In the genomic region with DNA sequence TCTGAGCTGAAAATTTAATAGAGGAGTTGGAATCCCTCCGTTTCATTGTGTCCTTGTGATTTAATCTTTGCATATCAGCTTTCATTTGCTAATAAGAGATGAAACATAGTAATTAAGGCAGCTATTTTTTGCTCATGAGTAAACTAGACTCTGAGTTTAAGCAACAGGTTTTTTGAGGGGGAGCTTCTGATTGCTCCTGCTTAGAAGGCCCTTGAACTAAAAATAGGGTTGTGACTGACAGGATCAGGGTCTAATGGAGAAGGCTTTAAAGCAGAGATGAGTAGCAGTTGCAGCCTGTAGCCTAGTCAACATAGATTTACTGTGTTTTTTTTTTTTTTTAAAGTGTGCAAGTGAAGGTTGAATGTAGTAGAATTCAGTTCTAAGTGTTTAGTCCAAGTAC, we compare ENCODE assay signal across 22 cellular contexts.
"Had no signal": no experiment of that assay in that cellular context is flagged by ENCODE, and none has a peak within 500 bp of the region (broad histone marks: within the 10 kb centered on the region; RNA-seq: fewer than 3 reads in every experiment).

No MANE protein-coding gene starts in this region.

- H3K4me1 ChIP-seq: sigmoid colon, upper lobe of right lung had no signal

- H3K27ac ChIP-seq: dorsolateral prefrontal cortex, ovary, sigmoid colon, upper lobe of right lung had no signal

- H3K27me3 ChIP-seq: dorsolateral prefrontal cortex, ovary, sigmoid colon, upper lobe of right lung had no signal

- H3K9me3 Mint-ChIP-seq: activated CD4-positive, alpha-beta memory T cell treated with anti-CD3 and anti-CD28 coated beads, Interleukin-2, amount 10 ng/mL, durations not matched to agents 7 days and 5 days; activated naive CD8-positive, alpha-beta T cell treated with anti-CD3 and anti-CD28 coated beads for 36 hours; activated T-helper 17 cell treated with anti-CD3 and anti-CD28 coated beads, Interleukin-2, amount 50 U/mL, for 72 hours; neural crest cell had no signal

- H3K4me3 Mint-ChIP-seq: activated CD4-positive, alpha-beta memory T cell treated with anti-CD3 and anti-CD28 coated beads, Interleukin-2, amount 10 ng/mL, durations not matched to agents 7 days and 5 days; activated naive CD8-positive, alpha-beta T cell treated with anti-CD3 and anti-CD28 coated beads for 36 hours; activated T-helper 17 cell treated with anti-CD3 and anti-CD28 coated beads, Interleukin-2, amount 50 U/mL, for 72 hours; neural crest cell had no signal

- H3K27ac Mint-ChIP-seq: activated CD4-positive, alpha-beta memory T cell treated with anti-CD3 and anti-CD28 coated beads, Interleukin-2, amount 10 ng/mL, durations not matched to agents 7 days and 5 days; activated naive CD8-positive, alpha-beta T cell treated with anti-CD3 and anti-CD28 coated beads for 36 hours; activated T-helper 17 cell treated with anti-CD3 and anti-CD28 coated beads, Interleukin-2, amount 50 U/mL, for 72 hours had no signal

- H3K27me3 Mint-ChIP-seq: activated CD4-positive, alpha-beta memory T cell treated with anti-CD3 and anti-CD28 coated beads, Interleukin-2, amount 10 ng/mL, durations not matched to agents 7 days and 5 days; activated naive CD8-positive, alpha-beta T cell treated with anti-CD3 and anti-CD28 coated beads for 36 hours; activated T-helper 17 cell treated with anti-CD3 and anti-CD28 coated beads, Interleukin-2, amount 50 U/mL, for 72 hours had no signal

- DNase-seq: activated CD4-positive, alpha-beta memory T cell treated with anti-CD3 and anti-CD28 coated beads, Interleukin-2, amount 10 ng/mL, durations not matched to agents 7 days and 5 days; activated CD4-positive, alpha-beta T cell treated with anti-CD3 and anti-CD28 coated beads for 48 hours; activated CD4-positive, CD25-positive, alpha-beta regulatory T cell; activated naive CD4-positive, alpha-beta T cell; activated naive CD8-positive, alpha-beta T cell treated with anti-CD3 and anti-CD28 coated beads for 36 hours; activated T-cell treated with anti-CD3 and anti-CD28 coated beads, Interleukin-2, amount 50 U/mL, for 1 hour; amniotic stem cell; caudate nucleus; dorsolateral prefrontal cortex; hippocampal formation; left colon; midbrain; ovary; sigmoid colon; stimulated activated CD8-positive, alpha-beta memory T cell treated with anti-CD3 and anti-CD28 coated beads, Interleukin-4, amount 100 ng/mL, for 48 hours; stimulated activated naive CD4-positive, alpha-beta T cell; T1000; upper lobe of right lung had no signal

- H3K4me3 ChIP-seq: dorsolateral prefrontal cortex, lung, ovary, sigmoid colon, upper lobe of right lung had no signal

- H3K4me1 Mint-ChIP-seq: activated CD4-positive, alpha-beta memory T cell treated with anti-CD3 and anti-CD28 coated beads, Interleukin-2, amount 10 ng/mL, durations not matched to agents 7 days and 5 days; activated T-helper 17 cell treated with anti-CD3 and anti-CD28 coated beads, Interleukin-2, amount 50 U/mL, for 72 hours; neural crest cell had no signal

- H3K9me3 ChIP-seq: ovary, sigmoid colon, upper lobe of right lung had no signal

- FAIRE-seq: islet of Langerhans had no signal

- ATAC-seq: activated T-helper 17 cell treated with anti-CD3 and anti-CD28 coated beads, Interleukin-2, amount 50 U/mL, for 72 hours; left colon; upper lobe of right lung had no signal

- H3K36me3 ChIP-seq: ovary had no signal
